17 cellular contexts compared by ENCODE assay signal in the genomic region with DNA sequence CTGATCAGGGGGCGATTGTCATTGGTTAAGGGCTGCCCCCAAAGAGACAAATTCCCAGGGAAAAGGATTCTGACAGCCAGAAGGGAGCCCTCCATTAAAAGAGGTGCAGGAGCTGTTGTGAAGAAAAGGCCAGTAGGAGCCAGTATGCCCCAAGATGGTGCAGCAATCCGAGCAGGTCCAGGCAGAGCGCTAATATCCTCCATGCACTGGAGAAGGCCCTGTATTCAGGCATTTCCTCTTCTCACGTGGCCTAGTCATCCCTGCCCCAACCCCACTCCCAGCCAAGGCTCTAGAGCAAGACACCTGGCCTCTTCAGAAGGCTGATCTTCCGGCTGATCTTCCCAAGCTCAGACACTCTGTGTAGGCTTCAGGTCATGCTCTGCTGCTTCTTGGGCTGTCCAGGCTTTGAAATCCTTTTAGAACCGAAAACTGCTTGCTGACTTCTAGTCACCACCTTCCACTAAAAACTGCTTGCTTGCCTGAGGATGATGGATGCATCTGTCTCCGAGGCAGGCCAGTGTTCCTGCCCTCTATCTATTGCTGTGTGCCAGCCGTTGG.
DNase-seq lines count a peak whose midpoint lies in the region; ATAC-seq and TF ChIP-seq lines count a peak whose summit lies in the region.
"Had no signal": no experiment of that assay in that cellular context is flagged by ENCODE, and none has a peak within 500 bp of the region (broad histone marks: within the 10 kb centered on the region; RNA-seq: fewer than 3 reads in every experiment).

No MANE protein-coding gene starts in this region.

- H3K27ac ChIP-seq in BLaER1 = no peak overlapping the region
- H3K27ac ChIP-seq in IMR-90 (ENCODE audit: insufficient read depth, low read length) = no peak overlapping the region
- no peak overlapping the region for H3K27ac ChIP-seq in foreskin keratinocyte
- H3K27ac ChIP-seq: 22Rv1, HL-60 had no signal

- no peak for TF ChIP-seq RAD21 in IMR-90 (IDR thresholded peaks at IDR 0.05; ENCODE audit: low read length)

- H3K4me1 ChIP-seq in BLaER1 (peaks cover 56% of the 10 kb centered on the region), IMR-90 (ENCODE audit: control insufficient read depth, insufficient read depth, low read length) (no peaks in the 10 kb centered on the region; the same call in 1 of the 2 replicates), foreskin keratinocyte (peaks cover 20% of the 10 kb centered on the region)

- intact Hi-C loops in IMR-90 (cut with micrococcal nuclease) (no loop called here), sciatic nerve (cut with DNase I) (no loop called here)

- H3K27ac Mint-ChIP-seq in WTC11 = no peak overlapping the region
- H3K27ac Mint-ChIP-seq: HFFc6 had no signal

- CTCF ChIA-PET in IMR-90 (lab: Yijun Ruan, JAX) = interaction anchor here (0.5 kb wide), 1 partner anchor 94 kb away, joined by 3 read pairs; no protein-coding TSS in a partner anchor
- CTCF ChIA-PET in WTC11 (lab: Charles Lee) = interaction anchor here (1.0 kb wide), 1 partner anchor 9 kb away, joined by 4 read pairs; no protein-coding TSS in a partner anchor

- no peaks in the 10 kb centered on the region for H4K20me1 ChIP-seq in BLaER1
- no peaks in the 10 kb centered on the region for H4K20me1 ChIP-seq in IMR-90 (ENCODE audit: insufficient read depth, low read length)

- H4K8ac ChIP-seq in IMR-90 (ENCODE audit: low read depth in 2 of 2, low read length in 2 of 2) = no peak overlapping the region

- no peak for ATAC-seq in IMR-90 (ENCODE audit: low read depth)
- peak; percentile 47 for ATAC-seq in WTC11
- peak; percentile 44 for ATAC-seq in foreskin keratinocyte
- no peak for ATAC-seq in GM19324 (IDR thresholded peaks at IDR 0.05; ENCODE audit: low FRiP score, unreplicated experiment)
- no peak for ATAC-seq in sciatic nerve

- H2AFZ ChIP-seq in IMR-90 (replicated peaks; ENCODE audit: low read length, poor library complexity) = peak overlapping the region; percentile 53

- POLR2A ChIA-PET in IMR-90 (lab: Charles Lee; ENCODE audit: unreplicated experiment) (no interaction called here), WTC11 (lab: Charles Lee) (no interaction called here)

- H3K23ac ChIP-seq in IMR-90 (ENCODE audit: low read depth, low read length) = no peak overlapping the region

- H3K27me3 Mint-ChIP-seq in WTC11 (ENCODE audit: low read depth) = peaks cover 2% of the 10 kb centered on the region; the same call in 1 of the 2 replicates

- H4K91ac ChIP-seq in IMR-90 (ENCODE audit: insufficient read depth, low read depth, low read length) = no peak overlapping the region

- no peak overlapping the region for H3K9ac ChIP-seq in BLaER1
- H3K9ac ChIP-seq in IMR-90 (ENCODE audit: low read depth, low read length) = no peak overlapping the region

- H3K4me1 Mint-ChIP-seq in WTC11 = peaks cover 20% of the 10 kb centered on the region

- H3K9me3 Mint-ChIP-seq in WTC11 = peaks cover 44% of the 10 kb centered on the region
- H3K9me3 Mint-ChIP-seq: HFFc6 had no signal

- H3K4me2 ChIP-seq in BLaER1 = peak overlapping the region; percentile 74
- H3K4me2 ChIP-seq in IMR-90 (ENCODE audit: low read depth, low read length) = no peak overlapping the region

- H3K27me3 ChIP-seq in BLaER1 (no peaks in the 10 kb centered on the region), IMR-90 (ENCODE audit: control insufficient read depth, insufficient read depth, low read length) (peaks cover 13% of the 10 kb centered on the region), foreskin keratinocyte (peaks cover 39% of the 10 kb centered on the region)

- H3K9me3 ChIP-seq in BLaER1 (peaks cover 10% of the 10 kb centered on the region), IMR-90 (ENCODE audit: control insufficient read depth, insufficient read depth, low read length) (no peaks in the 10 kb centered on the region)

- no peaks in the 10 kb centered on the region for H3K79me1 ChIP-seq in IMR-90 (ENCODE audit: low read depth in 1 of 2, low read length in 2 of 2)

- H2BK120ac ChIP-seq in IMR-90 (ENCODE audit: low read depth, low read length) = no peak overlapping the region

- DNase-seq in IMR-90 = no peak
- DNase-seq in WTC11 (ENCODE audit: low spot score) = no peak
- DNase-seq in foreskin keratinocyte = peak; percentile 60 to 70
- no peak for DNase-seq in SKM-1 treated with dmso at 0.1 percent for 144 hours (lab: John Stamatoyannopoulos, UW; ENCODE audit: unreplicated experiment)
- no peak for DNase-seq in sciatic nerve (ENCODE audit: low spot score)
- no peak for DNase-seq in stimulated activated CD4-positive, alpha-beta T cell treated with anti-CD3 and anti-CD28 coated beads, Interleukin-1b, Interleukin-23, amount 100 ng/mL, for 48 hours
- DNase-seq: DMS153, NCI-H1417, NCI-H1930, NCI-H526, OCI-M1, RPMI8226 had no signal

- WGBS in IMR-90 (ENCODE audit: extremely low coverage in 2 of 2, insufficient read length in 1 of 2), 2 experiments = 56% methylated on average over 5 of the region's 8 CpGs; no CpG with 5 or more reads in 1 of the 2 experiments

- H3K18ac ChIP-seq in IMR-90 (ENCODE audit: low read depth, low read length) = no peak overlapping the region

- peaks cover 22% of the 10 kb centered on the region for H3K36me3 Mint-ChIP-seq in WTC11

- no peak overlapping the region for H3K14ac ChIP-seq in IMR-90 (replicated peaks; ENCODE audit: low read depth, low read length)

- no peak overlapping the region for H2BK15ac ChIP-seq in IMR-90 (ENCODE audit: low read depth, low read length)

- H2BK5ac ChIP-seq in IMR-90 (ENCODE audit: low read depth, low read length, poor library complexity, severe bottlenecking) = no peak overlapping the region

- H3K36me3 ChIP-seq in BLaER1 = no peaks in the 10 kb centered on the region
- H3K36me3 ChIP-seq in IMR-90 (ENCODE audit: control insufficient read depth, insufficient read depth, low read length) = no peaks in the 10 kb centered on the region

- in situ Hi-C loops in IMR-90 (cut with MboI; ENCODE audit: low sequenced_read_pairs) = no loop called here

- no peak overlapping the region for H3K4me3 Mint-ChIP-seq in WTC11
- H3K4me3 Mint-ChIP-seq: HFFc6 had no signal

- H4K5ac ChIP-seq in IMR-90 (ENCODE audit: low read depth, low read length) = no peak overlapping the region

- no peak for TF ChIP-seq POLR2A in IMR-90 (IDR thresholded peaks at IDR 0.05; ENCODE audit: low read depth, low read length)

- H3K4ac ChIP-seq in IMR-90 (ENCODE audit: low read depth, low read length) = no peak overlapping the region

- BruUV-seq in IMR-90 (replicated peaks; lab: Mats Ljungman, UMichigan) = no TSS peak

- H3K9me1 ChIP-seq in IMR-90 (ENCODE audit: insufficient read depth, low read length) = no peaks in the 10 kb centered on the region

- H3K4me3 ChIP-seq in BLaER1 (no peak overlapping the region), IMR-90 (ENCODE audit: insufficient read depth, low read depth, low read length) (no peak overlapping the region)

- TF ChIP-seq CTCF in IMR-90 (conservative IDR thresholded peaks at IDR 0.05; ENCODE audit: low read depth, low read length) (no peak), WTC11 (IDR thresholded peaks at IDR 0.05) (no peak), foreskin keratinocyte (conservative IDR thresholded peaks at IDR 0.05) (peak; percentile 40)

- H3K56ac ChIP-seq in IMR-90 (ENCODE audit: extremely low read depth, insufficient read depth, low read length) = no peak overlapping the region

- dilution Hi-C loops in IMR-90 (cut with HindIII; ENCODE audit: low sequenced_read_pairs, unreplicated experiment) = no loop called here

- H2AK9ac ChIP-seq in IMR-90 (replicated peaks; ENCODE audit: low read depth, low read length, poor library complexity) = no peak overlapping the region

- no peak overlapping the region for H2AK5ac ChIP-seq in IMR-90 (ENCODE audit: low read depth, low read length)

- no peak overlapping the region for H2BK20ac ChIP-seq in IMR-90 (ENCODE audit: low read depth, low read length)

TF ChIP-seq in IMR-90, 13 proteins besides CTCF, POLR2A, EP300 and RAD21 (continues in another document):
- no peak for TF ChIP-seq BHLHE40 (IDR thresholded peaks at IDR 0.05; ENCODE audit: low read depth, low read length)
- TF ChIP-seq RFX5 (IDR thresholded peaks at IDR 0.05; ENCODE audit: low read depth, low read length) = no peak
- TF ChIP-seq FOS (IDR thresholded peaks at IDR 0.05; ENCODE audit: low read depth, low read length) = no peak
- TF ChIP-seq MXI1 (IDR thresholded peaks at IDR 0.05; ENCODE audit: borderline replicate concordance, low read depth, low read length) = no peak
- TF ChIP-seq CEBPB (IDR thresholded peaks at IDR 0.05; ENCODE audit: low read depth, low read length) = no peak
- TF ChIP-seq RCOR1 (IDR thresholded peaks at IDR 0.05; ENCODE audit: insufficient replicate concordance, low read length) = no peak
- TF ChIP-seq, protein P1, sequence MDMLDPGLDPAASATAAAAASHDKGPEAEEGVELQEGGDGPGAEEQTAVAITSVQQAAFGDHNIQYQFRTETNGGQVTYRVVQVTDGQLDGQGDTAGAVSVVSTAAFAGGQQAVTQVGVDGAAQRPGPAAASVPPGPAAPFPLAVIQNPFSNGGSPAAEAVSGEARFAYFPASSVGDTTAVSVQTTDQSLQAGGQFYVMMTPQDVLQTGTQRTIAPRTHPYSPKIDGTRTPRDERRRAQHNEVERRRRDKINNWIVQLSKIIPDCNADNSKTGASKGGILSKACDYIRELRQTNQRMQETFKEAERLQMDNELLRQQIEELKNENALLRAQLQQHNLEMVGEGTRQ (IDR thresholded peaks at IDR 0.05; ENCODE audit: low read depth, low read length) = no peak
- TF ChIP-seq CHD1 (IDR thresholded peaks at IDR 0.05; ENCODE audit: low read depth, low read length) = no peak
- TF ChIP-seq SMC3 (IDR thresholded peaks at IDR 0.05; ENCODE audit: low read depth, low read length) = no peak

TF ChIP-seq in WTC11, 78 proteins besides CTCF, POLR2A, EP300 and RAD21 (continues in another document):
- no peak for TF ChIP-seq ESRRA (CRISPR knock-in tag; IDR thresholded peaks at IDR 0.05; ENCODE audit: borderline replicate concordance)
- TF ChIP-seq, protein P2, sequence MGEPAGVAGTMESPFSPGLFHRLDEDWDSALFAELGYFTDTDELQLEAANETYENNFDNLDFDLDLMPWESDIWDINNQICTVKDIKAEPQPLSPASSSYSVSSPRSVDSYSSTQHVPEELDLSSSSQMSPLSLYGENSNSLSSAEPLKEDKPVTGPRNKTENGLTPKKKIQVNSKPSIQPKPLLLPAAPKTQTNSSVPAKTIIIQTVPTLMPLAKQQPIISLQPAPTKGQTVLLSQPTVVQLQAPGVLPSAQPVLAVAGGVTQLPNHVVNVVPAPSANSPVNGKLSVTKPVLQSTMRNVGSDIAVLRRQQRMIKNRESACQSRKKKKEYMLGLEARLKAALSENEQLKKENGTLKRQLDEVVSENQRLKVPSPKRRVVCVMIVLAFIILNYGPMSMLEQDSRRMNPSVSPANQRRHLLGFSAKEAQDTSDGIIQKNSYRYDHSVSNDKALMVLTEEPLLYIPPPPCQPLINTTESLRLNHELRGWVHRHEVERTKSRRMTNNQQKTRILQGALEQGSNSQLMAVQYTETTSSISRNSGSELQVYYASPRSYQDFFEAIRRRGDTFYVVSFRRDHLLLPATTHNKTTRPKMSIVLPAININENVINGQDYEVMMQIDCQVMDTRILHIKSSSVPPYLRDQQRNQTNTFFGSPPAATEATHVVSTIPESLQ (CRISPR knock-in tag; IDR thresholded peaks at IDR 0.05) = no peak

Comparison
In these comparisons a context has a peak if more than half of its experiments do, and no peak if none do; other contexts are left out.
1. ATAC-seq: peak in WTC11 (single experiment) and foreskin keratinocyte (single experiment); none in IMR-90 (single experiment), GM19324 (single experiment) and sciatic nerve (single experiment).
2. DNase-seq: peak in foreskin keratinocyte (2 of 2); none in IMR-90 (single experiment), WTC11 (single experiment), SKM-1 treated with dmso at 0.1 percent for 144 hours (single experiment), sciatic nerve (single experiment) and stimulated activated CD4-positive, alpha-beta T cell treated with anti-CD3 and anti-CD28 coated beads, Interleukin-1b, Interleukin-23, amount 100 ng/mL, for 48 hours (single experiment).